In the genomic region with DNA sequence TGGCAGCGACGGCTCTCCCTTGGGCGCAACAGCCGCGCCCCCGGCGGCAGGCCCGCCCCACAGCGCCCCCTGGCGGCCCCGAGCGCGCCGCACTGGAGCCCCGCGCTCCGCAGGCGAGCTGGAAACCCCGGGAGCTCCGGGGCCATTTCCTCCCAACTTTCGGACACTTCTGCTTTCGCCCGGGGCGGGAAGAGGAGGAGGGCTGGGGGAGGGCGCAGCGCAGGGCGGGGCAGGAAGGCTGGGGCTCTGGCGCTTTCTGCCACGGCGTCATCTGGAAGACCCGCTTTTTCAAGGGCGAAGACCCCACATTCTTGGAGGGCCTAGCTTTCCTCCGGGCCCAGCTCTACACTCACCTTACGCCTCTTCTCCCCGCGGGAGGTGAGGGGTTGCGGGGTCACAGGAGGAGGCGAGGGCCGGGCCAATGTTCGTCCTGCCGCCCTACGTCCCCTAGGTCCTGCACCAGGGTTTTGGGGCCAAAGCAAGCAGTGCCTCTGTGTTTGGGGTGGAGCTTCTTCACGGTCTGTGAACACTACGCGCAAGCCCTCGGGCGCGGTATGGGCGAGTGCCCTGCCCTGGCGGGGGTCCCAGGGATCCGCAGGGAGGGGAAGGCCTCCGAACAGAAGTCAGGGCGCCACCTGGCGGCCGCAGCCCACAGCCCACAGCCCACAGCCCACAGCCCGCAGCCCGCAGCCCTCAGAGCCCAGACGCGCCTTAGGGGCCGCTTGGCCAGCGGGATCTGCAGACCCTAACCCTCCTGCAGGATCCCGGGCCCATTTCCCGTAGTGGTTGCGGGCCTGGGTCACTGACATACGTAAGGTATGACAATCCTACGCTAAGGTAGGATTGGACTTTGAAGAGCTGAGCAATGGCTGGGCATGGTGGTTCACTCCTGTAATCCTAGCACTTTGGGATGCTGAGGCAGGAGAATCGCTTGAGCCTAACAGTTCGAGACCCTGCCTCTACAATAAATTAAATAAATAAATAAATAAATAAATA, we compare ENCODE assay signal across 1 cellular context.
TF ChIP-seq lines count a peak whose summit lies in the region.

No MANE protein-coding gene starts in this region.

TF ChIP-seq in HepG2, 621 proteins besides CTCF, POLR2A, EP300 and RAD21 (continued from another document and continues in another):
- peak; percentile 55; the same call in 1 of the 2 replicates for TF ChIP-seq SP4 (CRISPR knock-in tag; IDR thresholded peaks at IDR 0.05)
- TF ChIP-seq YEATS2 (CRISPR knock-in tag; IDR thresholded peaks at IDR 0.05; ENCODE audit: borderline replicate concordance): no peak
- TF ChIP-seq JDP2 (CRISPR knock-in tag; IDR thresholded peaks at IDR 0.05; ENCODE audit: borderline replicate concordance): no peak; the same call in 1 of the 2 replicates
- TF ChIP-seq, protein P1, sequence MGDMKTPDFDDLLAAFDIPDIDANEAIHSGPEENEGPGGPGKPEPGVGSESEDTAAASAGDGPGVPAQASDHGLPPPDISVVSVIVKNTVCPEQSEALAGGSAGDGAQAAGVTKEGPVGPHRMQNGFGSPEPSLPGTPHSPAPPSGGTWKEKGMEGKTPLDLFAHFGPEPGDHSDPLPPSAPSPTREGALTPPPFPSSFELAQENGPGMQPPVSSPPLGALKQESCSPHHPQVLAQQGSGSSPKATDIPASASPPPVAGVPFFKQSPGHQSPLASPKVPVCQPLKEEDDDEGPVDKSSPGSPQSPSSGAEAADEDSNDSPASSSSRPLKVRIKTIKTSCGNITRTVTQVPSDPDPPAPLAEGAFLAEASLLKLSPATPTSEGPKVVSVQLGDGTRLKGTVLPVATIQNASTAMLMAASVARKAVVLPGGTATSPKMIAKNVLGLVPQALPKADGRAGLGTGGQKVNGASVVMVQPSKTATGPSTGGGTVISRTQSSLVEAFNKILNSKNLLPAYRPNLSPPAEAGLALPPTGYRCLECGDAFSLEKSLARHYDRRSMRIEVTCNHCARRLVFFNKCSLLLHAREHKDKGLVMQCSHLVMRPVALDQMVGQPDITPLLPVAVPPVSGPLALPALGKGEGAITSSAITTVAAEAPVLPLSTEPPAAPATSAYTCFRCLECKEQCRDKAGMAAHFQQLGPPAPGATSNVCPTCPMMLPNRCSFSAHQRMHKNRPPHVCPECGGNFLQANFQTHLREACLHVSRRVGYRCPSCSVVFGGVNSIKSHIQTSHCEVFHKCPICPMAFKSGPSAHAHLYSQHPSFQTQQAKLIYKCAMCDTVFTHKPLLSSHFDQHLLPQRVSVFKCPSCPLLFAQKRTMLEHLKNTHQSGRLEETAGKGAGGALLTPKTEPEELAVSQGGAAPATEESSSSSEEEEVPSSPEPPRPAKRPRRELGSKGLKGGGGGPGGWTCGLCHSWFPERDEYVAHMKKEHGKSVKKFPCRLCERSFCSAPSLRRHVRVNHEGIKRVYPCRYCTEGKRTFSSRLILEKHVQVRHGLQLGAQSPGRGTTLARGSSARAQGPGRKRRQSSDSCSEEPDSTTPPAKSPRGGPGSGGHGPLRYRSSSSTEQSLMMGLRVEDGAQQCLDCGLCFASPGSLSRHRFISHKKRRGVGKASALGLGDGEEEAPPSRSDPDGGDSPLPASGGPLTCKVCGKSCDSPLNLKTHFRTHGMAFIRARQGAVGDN (CRISPR knock-in tag; IDR thresholded peaks at IDR 0.05): peak; percentile 88
- TF ChIP-seq ZBTB7A (CRISPR knock-in tag; IDR thresholded peaks at IDR 0.05): peak; percentile 98
- TF ChIP-seq HNRNPLL (IDR thresholded peaks at IDR 0.05; ENCODE audit: low read depth, low read length, poor library complexity, severe bottlenecking): peak; percentile 76
- TF ChIP-seq HNF4A (CRISPR knock-in tag; IDR thresholded peaks at IDR 0.05): no peak
- no peak for TF ChIP-seq ZNF775 (CRISPR knock-in tag; IDR thresholded peaks at IDR 0.05; ENCODE audit: borderline replicate concordance)
- no peak; the same call in 1 of the 2 replicates for TF ChIP-seq ZMAT3 (CRISPR knock-in tag; conservative IDR thresholded peaks at IDR 0.05)
- 0 out of 2 replicates have a peak, but pooled peaks have one; percentile 11 for TF ChIP-seq ETV5 (CRISPR knock-in tag; IDR thresholded peaks at IDR 0.05; ENCODE audit: borderline replicate concordance)
- TF ChIP-seq, protein P2, sequence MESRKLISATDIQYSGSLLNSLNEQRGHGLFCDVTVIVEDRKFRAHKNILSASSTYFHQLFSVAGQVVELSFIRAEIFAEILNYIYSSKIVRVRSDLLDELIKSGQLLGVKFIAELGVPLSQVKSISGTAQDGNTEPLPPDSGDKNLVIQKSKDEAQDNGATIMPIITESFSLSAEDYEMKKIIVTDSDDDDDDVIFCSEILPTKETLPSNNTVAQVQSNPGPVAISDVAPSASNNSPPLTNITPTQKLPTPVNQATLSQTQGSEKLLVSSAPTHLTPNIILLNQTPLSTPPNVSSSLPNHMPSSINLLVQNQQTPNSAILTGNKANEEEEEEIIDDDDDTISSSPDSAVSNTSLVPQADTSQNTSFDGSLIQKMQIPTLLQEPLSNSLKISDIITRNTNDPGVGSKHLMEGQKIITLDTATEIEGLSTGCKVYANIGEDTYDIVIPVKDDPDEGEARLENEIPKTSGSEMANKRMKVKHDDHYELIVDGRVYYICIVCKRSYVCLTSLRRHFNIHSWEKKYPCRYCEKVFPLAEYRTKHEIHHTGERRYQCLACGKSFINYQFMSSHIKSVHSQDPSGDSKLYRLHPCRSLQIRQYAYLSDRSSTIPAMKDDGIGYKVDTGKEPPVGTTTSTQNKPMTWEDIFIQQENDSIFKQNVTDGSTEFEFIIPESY (CRISPR knock-in tag; IDR thresholded peaks at IDR 0.05): peak; percentile 32; the same call in 1 of the 2 replicates
- no peak for TF ChIP-seq NBN (conservative IDR thresholded peaks at IDR 0.05)
- peak; percentile 69 for TF ChIP-seq DMAP1 (CRISPR knock-in tag; IDR thresholded peaks at IDR 0.05)
- 0 out of 2 replicates have a peak, but pooled peaks have one; percentile 33 for TF ChIP-seq ZNF777 (CRISPR knock-in tag; IDR thresholded peaks at IDR 0.05)
- no peak for TF ChIP-seq SUZ12 (IDR thresholded peaks at IDR 0.05; ENCODE audit: low read depth, low read length)
- no peak for TF ChIP-seq ATF7 (IDR thresholded peaks at IDR 0.05)
- TF ChIP-seq ATF7 (CRISPR knock-in tag; IDR thresholded peaks at IDR 0.05): no peak
- TF ChIP-seq, protein P3, sequence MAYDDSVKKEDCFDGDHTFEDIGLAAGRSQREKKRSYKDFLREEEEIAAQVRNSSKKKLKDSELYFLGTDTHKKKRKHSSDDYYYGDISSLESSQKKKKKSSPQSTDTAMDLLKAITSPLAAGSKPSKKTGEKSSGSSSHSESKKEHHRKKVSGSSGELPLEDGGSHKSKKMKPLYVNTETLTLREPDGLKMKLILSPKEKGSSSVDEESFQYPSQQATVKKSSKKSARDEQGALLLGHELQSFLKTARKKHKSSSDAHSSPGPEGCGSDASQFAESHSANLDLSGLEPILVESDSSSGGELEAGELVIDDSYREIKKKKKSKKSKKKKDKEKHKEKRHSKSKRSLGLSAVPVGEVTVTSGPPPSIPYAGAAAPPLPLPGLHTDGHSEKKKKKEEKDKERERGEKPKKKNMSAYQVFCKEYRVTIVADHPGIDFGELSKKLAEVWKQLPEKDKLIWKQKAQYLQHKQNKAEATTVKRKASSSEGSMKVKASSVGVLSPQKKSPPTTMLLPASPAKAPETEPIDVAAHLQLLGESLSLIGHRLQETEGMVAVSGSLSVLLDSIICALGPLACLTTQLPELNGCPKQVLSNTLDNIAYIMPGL (CRISPR knock-in tag; IDR thresholded peaks at IDR 0.05; ENCODE audit: borderline replicate concordance in 1 of 2, low read depth in 1 of 2): peak; percentile 94 to 97
- TF ChIP-seq KDM6A (CRISPR knock-in tag; IDR thresholded peaks at IDR 0.05; ENCODE audit: low read depth): no peak
- TF ChIP-seq ZNF17 (CRISPR knock-in tag; IDR thresholded peaks at IDR 0.05): no peak
- TF ChIP-seq GTF2F1 (IDR thresholded peaks at IDR 0.05; ENCODE audit: low read length): no peak
- TF ChIP-seq ZNF431 (CRISPR knock-in tag; IDR thresholded peaks at IDR 0.05; ENCODE audit: borderline replicate concordance, low read depth): peak; percentile 56; the same call in 1 of the 2 replicates
- TF ChIP-seq MED1 (CRISPR knock-in tag; IDR thresholded peaks at IDR 0.05): no peak; the same call in 1 of the 2 replicates
- TF ChIP-seq ZNF562 (CRISPR knock-in tag; IDR thresholded peaks at IDR 0.05; ENCODE audit: borderline replicate concordance): no peak
- TF ChIP-seq, protein P4, sequence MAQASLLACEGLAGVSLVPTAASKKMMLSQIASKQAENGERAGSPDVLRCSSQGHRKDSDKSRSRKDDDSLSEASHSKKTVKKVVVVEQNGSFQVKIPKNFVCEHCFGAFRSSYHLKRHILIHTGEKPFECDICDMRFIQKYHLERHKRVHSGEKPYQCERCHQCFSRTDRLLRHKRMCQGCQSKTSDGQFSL (CRISPR knock-in tag; IDR thresholded peaks at IDR 0.05): 0 out of 2 replicates have a peak, but pooled peaks have one; percentile 24
- 0 out of 2 replicates have a peak, but pooled peaks have one; percentile 31 for TF ChIP-seq FOXA3 (CRISPR knock-in tag; IDR thresholded peaks at IDR 0.05)
- TF ChIP-seq POGZ (CRISPR knock-in tag; IDR thresholded peaks at IDR 0.05): 0 out of 2 replicates have a peak, but pooled peaks have one; percentile 34
- TF ChIP-seq MBD4 (IDR thresholded peaks at IDR 0.05; ENCODE audit: borderline replicate concordance, low read length): no peak
- peak; percentile 94; the same call in 1 of the 2 replicates for TF ChIP-seq ZNF572 (CRISPR knock-in tag; IDR thresholded peaks at IDR 0.05)
- TF ChIP-seq, protein P5, sequence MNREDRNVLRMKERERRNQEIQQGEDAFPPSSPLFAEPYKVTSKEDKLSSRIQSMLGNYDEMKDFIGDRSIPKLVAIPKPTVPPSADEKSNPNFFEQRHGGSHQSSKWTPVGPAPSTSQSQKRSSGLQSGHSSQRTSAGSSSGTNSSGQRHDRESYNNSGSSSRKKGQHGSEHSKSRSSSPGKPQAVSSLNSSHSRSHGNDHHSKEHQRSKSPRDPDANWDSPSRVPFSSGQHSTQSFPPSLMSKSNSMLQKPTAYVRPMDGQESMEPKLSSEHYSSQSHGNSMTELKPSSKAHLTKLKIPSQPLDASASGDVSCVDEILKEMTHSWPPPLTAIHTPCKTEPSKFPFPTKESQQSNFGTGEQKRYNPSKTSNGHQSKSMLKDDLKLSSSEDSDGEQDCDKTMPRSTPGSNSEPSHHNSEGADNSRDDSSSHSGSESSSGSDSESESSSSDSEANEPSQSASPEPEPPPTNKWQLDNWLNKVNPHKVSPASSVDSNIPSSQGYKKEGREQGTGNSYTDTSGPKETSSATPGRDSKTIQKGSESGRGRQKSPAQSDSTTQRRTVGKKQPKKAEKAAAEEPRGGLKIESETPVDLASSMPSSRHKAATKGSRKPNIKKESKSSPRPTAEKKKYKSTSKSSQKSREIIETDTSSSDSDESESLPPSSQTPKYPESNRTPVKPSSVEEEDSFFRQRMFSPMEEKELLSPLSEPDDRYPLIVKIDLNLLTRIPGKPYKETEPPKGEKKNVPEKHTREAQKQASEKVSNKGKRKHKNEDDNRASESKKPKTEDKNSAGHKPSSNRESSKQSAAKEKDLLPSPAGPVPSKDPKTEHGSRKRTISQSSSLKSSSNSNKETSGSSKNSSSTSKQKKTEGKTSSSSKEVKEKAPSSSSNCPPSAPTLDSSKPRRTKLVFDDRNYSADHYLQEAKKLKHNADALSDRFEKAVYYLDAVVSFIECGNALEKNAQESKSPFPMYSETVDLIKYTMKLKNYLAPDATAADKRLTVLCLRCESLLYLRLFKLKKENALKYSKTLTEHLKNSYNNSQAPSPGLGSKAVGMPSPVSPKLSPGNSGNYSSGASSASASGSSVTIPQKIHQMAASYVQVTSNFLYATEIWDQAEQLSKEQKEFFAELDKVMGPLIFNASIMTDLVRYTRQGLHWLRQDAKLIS (CRISPR knock-in tag; IDR thresholded peaks at IDR 0.05): no peak
- peak; percentile 11; the same call in 1 of the 2 replicates for TF ChIP-seq ZSCAN25 (CRISPR knock-in tag; IDR thresholded peaks at IDR 0.05)
- TF ChIP-seq, protein P6, sequence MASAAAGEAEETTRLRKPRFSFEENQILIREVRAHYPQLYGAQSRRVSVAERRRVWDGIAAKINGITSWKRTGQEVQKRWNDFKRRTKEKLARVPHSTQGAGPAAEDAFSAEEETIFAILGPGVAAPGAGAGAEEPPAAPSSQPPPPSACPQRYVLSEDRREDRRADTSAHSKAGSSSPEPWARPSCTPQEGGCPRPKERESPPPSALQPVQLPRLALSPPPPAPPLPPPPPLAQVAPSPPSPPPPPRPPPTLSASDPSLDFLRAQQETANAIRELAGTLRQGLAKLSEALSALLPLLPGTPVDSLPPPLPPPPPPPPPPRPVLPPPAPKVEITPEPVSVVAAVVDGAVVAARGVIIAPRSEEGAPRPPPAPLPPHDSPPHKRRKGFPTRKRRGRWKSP (CRISPR knock-in tag; IDR thresholded peaks at IDR 0.05): peak; percentile 45
- TF ChIP-seq SALL2 (CRISPR knock-in tag; IDR thresholded peaks at IDR 0.05): peak; percentile 25; the same call in 1 of the 2 replicates
- TF ChIP-seq ZNF768 (CRISPR knock-in tag; IDR thresholded peaks at IDR 0.05): no peak
- TF ChIP-seq, protein P7, sequence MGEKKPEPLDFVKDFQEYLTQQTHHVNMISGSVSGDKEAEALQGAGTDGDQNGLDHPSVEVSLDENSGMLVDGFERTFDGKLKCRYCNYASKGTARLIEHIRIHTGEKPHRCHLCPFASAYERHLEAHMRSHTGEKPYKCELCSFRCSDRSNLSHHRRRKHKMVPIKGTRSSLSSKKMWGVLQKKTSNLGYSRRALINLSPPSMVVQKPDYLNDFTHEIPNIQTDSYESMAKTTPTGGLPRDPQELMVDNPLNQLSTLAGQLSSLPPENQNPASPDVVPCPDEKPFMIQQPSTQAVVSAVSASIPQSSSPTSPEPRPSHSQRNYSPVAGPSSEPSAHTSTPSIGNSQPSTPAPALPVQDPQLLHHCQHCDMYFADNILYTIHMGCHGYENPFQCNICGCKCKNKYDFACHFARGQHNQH (CRISPR knock-in tag; IDR thresholded peaks at IDR 0.05): peak; percentile 54; the same call in 1 of the 2 replicates
- peak; percentile 66; the same call in 1 of the 2 replicates for TF ChIP-seq ZNF354B (CRISPR knock-in tag; IDR thresholded peaks at IDR 0.05)
- peak; percentile 63 for TF ChIP-seq RBM39 (IDR thresholded peaks at IDR 0.05; ENCODE audit: low read depth, low read length, poor library complexity, severe bottlenecking)
- TF ChIP-seq, protein P8, sequence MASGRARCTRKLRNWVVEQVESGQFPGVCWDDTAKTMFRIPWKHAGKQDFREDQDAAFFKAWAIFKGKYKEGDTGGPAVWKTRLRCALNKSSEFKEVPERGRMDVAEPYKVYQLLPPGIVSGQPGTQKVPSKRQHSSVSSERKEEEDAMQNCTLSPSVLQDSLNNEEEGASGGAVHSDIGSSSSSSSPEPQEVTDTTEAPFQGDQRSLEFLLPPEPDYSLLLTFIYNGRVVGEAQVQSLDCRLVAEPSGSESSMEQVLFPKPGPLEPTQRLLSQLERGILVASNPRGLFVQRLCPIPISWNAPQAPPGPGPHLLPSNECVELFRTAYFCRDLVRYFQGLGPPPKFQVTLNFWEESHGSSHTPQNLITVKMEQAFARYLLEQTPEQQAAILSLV (CRISPR knock-in tag; IDR thresholded peaks at IDR 0.05; ENCODE audit: borderline replicate concordance): 0 out of 2 replicates have a peak, but pooled peaks have one; percentile 53
- TF ChIP-seq ZC3H4 (CRISPR knock-in tag; IDR thresholded peaks at IDR 0.05; ENCODE audit: borderline replicate concordance): no peak
- TF ChIP-seq MIXL1 (CRISPR knock-in tag; IDR thresholded peaks at IDR 0.05): no peak
- TF ChIP-seq NFIC (IDR thresholded peaks at IDR 0.05; ENCODE audit: low read length): no peak
- no peak for TF ChIP-seq SMYD3 (CRISPR knock-in tag; IDR thresholded peaks at IDR 0.05)
